In genomic region chr20:51162015-51162414, GRCh38 we compare ENCODE assay signal across 22 cellular contexts.
DNase-seq lines count a peak whose midpoint lies in the region; ATAC-seq, FAIRE-seq and TF ChIP-seq lines count a peak whose summit lies in the region.
"Had no signal": no experiment of that assay in that cellular context is flagged by ENCODE, and none has a peak within 500 bp of the region (broad histone marks: within the 10 kb centered on the region; RNA-seq: fewer than 3 reads in every experiment).

No MANE protein-coding gene starts in this region.

- H3K27ac ChIP-seq in GM12878 (ENCODE audit: control insufficient read depth, insufficient read depth) (no peak overlapping the region), suprapubic skin (no peak overlapping the region)

- RAD21 ChIA-PET in GM12878 (lab: Charles Lee; ENCODE audit: unreplicated experiment), result no interaction called here

- no peak for ATAC-seq in GM12878
- ATAC-seq: CD8-positive, alpha-beta T cell; Panc1; SK-N-SH treated with all-trans-retinoic acid at 6 μM for 48 hours had no signal

- no peak for TF ChIP-seq EP300 in GM12878 (IDR thresholded peaks at IDR 0.05; ENCODE audit: borderline replicate concordance in 1 of 2, control insufficient read depth in 1 of 2, low read depth in 2 of 2, low read length in 2 of 2)
- TF ChIP-seq EP300 in suprapubic skin (IDR thresholded peaks at IDR 0.05), result no peak

- no peaks in the 10 kb centered on the region for H4K20me1 ChIP-seq in GM12878 (ENCODE audit: control insufficient read depth, insufficient read depth)

- H3K4me3 ChIP-seq in GM12878 (no peak overlapping the region), suprapubic skin (no peak overlapping the region)

- no peak overlapping the region for H3K4me2 ChIP-seq in GM12878 (ENCODE audit: control insufficient read depth, insufficient read depth)

- no peaks in the 10 kb centered on the region for H3K36me3 ChIP-seq in GM12878 (ENCODE audit: control insufficient read depth in 2 of 2, insufficient read depth in 2 of 2, low read length in 1 of 2)
- H3K36me3 ChIP-seq in suprapubic skin, result no peaks in the 10 kb centered on the region

- POLR2A ChIA-PET in GM12878 (lab: Charles Lee), result no interaction called here

- DNase-seq in HTR-8/SVneo (ENCODE audit: insufficient read length, low spot score), result no peak
- DNase-seq in MV-4-11 (lab: John Stamatoyannopoulos, UW), result peak; percentile 45
- no peak for DNase-seq in GM12878 (ENCODE audit: low read depth, low spot score)
- DNase-seq in ureter (ENCODE audit: low spot score), result peak; percentile 18
- no peak for DNase-seq in kidney tubule cell (ENCODE audit: low spot score)
- DNase-seq in suprapubic skin (ENCODE audit: low spot score in 2 of 2), result no peak
- DNase-seq in GM19238 (ENCODE audit: insufficient read length, low spot score), result no peak
- DNase-seq: C1 segment of cervical spinal cord; Calu3; CD8-positive, alpha-beta T cell; DMS153; GOT3; NCI-H1417; NCI-H1694 treated with DMSO at 0.1 percent for 48 hours; NCI-H2081 treated with DMSO at 0.1 percent for 48 hours; NCI-H2171 treated with DMSO at 0.1 percent for 48 hours; NCI-H446; NCI-H526; T-helper 1 cell had no signal

- SMC1A ChIA-PET in GM12878 (lab: Charles Lee; ENCODE audit: uncharacterized antibody, unreplicated experiment), result no interaction called here

- no peak overlapping the region for H3K9ac ChIP-seq in GM12878 (ENCODE audit: control insufficient read depth, insufficient read depth, low read length)

- H3K27me3 ChIP-seq in GM12878 (replicated peaks in 1 of 2; ENCODE audit: control insufficient read depth in 2 of 2, insufficient read depth in 2 of 2, low read length in 1 of 2) (0 out of 4 replicates have a peak, but pooled peaks cover 0 to 2% of the 10 kb centered on the region in 2 experiments), suprapubic skin (peaks cover 74% of the 10 kb centered on the region)

- TF ChIP-seq POLR2A in GM12878 (IDR thresholded peaks at IDR 0.05; ENCODE audit: low read depth, low read length), result no peak
- TF ChIP-seq POLR2A in suprapubic skin (IDR thresholded peaks at IDR 0.05), result no peak

- whole genome bisulfite sequencing in GM12878 (ENCODE audit: insufficient coverage, insufficient replicate concordance, low lambda C conversion rate, missing lambda C conversion rate), result 25% methylated on average over 6 of the region's 6 CpGs
- 66% methylated on average over 6 of the region's 6 CpGs for WGBS in suprapubic skin

- peak; percentile 70 for FAIRE-seq in HTR-8/SVneo (lab: Jason Lieb, UNC)
- no peak for FAIRE-seq in GM12878 (lab: Jason Lieb, UNC)
- FAIRE-seq: GM18507 had no signal

- in situ Hi-C loops in GM12878 (cut with MboI), result no loop called here

- H3K79me2 ChIP-seq in GM12878 (ENCODE audit: control insufficient read depth, insufficient read depth, low read length), result no peaks in the 10 kb centered on the region

- TF ChIP-seq CTCF in GM12878 (IDR thresholded peaks at IDR 0.05 in 2 of 3, conservative IDR thresholded peaks at IDR 0.05 in 1 of 3; ENCODE audit: control insufficient read depth in 2 of 3, extremely low read depth in 1 of 3, insufficient read depth in 1 of 3, low read depth in 3 of 3, low read length in 3 of 3) (no peak), suprapubic skin (IDR thresholded peaks at IDR 0.05) (no peak)

- H3K9me3 ChIP-seq in GM12878 (replicated peaks; ENCODE audit: control insufficient read depth, insufficient read depth, low read length) (no peaks in the 10 kb centered on the region), suprapubic skin (no peaks in the 10 kb centered on the region)

- no peaks in the 10 kb centered on the region for H3K4me1 ChIP-seq in GM12878 (ENCODE audit: control insufficient read depth, insufficient read depth, low read length)
- no peaks in the 10 kb centered on the region for H3K4me1 ChIP-seq in suprapubic skin

- no peak overlapping the region for H2AFZ ChIP-seq in GM12878 (ENCODE audit: control insufficient read depth, low read depth, low read length)

- BruUV-seq in GM12878 (replicated peaks; lab: Mats Ljungman, UMichigan), result no TSS peak

- CTCF ChIA-PET in GM12878 (lab: Yijun Ruan, JAX), result interaction anchor here (0.6 kb wide), 1 partner anchor 145 kb away, joined by 3 read pairs; no protein-coding TSS in a partner anchor

- intact Hi-C loops in GM12878 (cut with micrococcal nuclease; ENCODE audit: unreplicated experiment), result no loop called here

- no peak for TF ChIP-seq RAD21 in GM12878 (IDR thresholded peaks at IDR 0.05; ENCODE audit: insufficient read depth, low read depth, low read length)

TF ChIP-seq in GM12878, 131 proteins besides CTCF, POLR2A, EP300 and RAD21:
- TF ChIP-seq BRCA1 (IDR thresholded peaks at IDR 0.05; ENCODE audit: low read depth, low read length), result no peak
- TF ChIP-seq TAF1 (IDR thresholded peaks at IDR 0.05; ENCODE audit: borderline replicate concordance, low read depth, low read length), result no peak
- TF ChIP-seq SPI1 (IDR thresholded peaks at IDR 0.05; ENCODE audit: borderline replicate concordance, insufficient read depth, low read depth, low read length), result peak; percentile 54; the same call in 1 of the 2 replicates
- TF ChIP-seq SP1 (IDR thresholded peaks at IDR 0.05; ENCODE audit: low read depth, low read length), result no peak
- TF ChIP-seq SRF (IDR thresholded peaks at IDR 0.05; ENCODE audit: low read depth in 2 of 2, low read length in 2 of 2), result no peak
- TF ChIP-seq SIN3A (IDR thresholded peaks at IDR 0.05; ENCODE audit: low read depth, low read length), result no peak
- no peak for TF ChIP-seq RFX5 (IDR thresholded peaks at IDR 0.05; ENCODE audit: low read depth, low read length)
- TF ChIP-seq ASH2L (IDR thresholded peaks at IDR 0.05; ENCODE audit: borderline replicate concordance, low read depth), result no peak

Comparison
In these comparisons a context has a peak if more than half of its experiments do, and no peak if none do; other contexts are left out.
1. DNase-seq: peak in MV-4-11 (single experiment) and ureter (single experiment); none in HTR-8/SVneo (single experiment), GM12878 (single experiment), kidney tubule cell (single experiment), suprapubic skin (0 of 2) and GM19238 (single experiment).